ENCODE assay signal across 22 cellular contexts in genomic region chr11:58784995-58785394, GRCh38. TPM values are rescaled to one million over a fixed set of nuclear protein-coding genes. Genes with fewer than 3 reads are reported as not detected.
DNase-seq lines count a peak whose midpoint lies in the region; ATAC-seq and TF ChIP-seq lines count a peak whose summit lies in the region.
"Had no signal": no experiment of that assay in that cellular context is flagged by ENCODE, and none has a peak within 500 bp of the region (broad histone marks: within the 10 kb centered on the region; RNA-seq: fewer than 3 reads in every experiment).

No MANE protein-coding gene starts in this region.

- no peak overlapping the region for H3K27ac ChIP-seq in MM.1S (ENCODE audit: low read length)
- H3K27ac ChIP-seq in brain microvascular endothelial cell: no peak overlapping the region
- H3K27ac ChIP-seq in neuronal stem cell (replicated peaks; ENCODE audit: low read length): no peak overlapping the region
- no peak overlapping the region for H3K27ac ChIP-seq in effector memory CD4-positive, alpha-beta T cell (ENCODE audit: insufficient read depth, low read length, poor library complexity, severe bottlenecking)
- H3K27ac ChIP-seq: body of pancreas, colonic mucosa, left ventricle myocardium inferior had no signal

- H4K91ac ChIP-seq in neuronal stem cell (ENCODE audit: low read depth, low read length, poor library complexity): no peak overlapping the region

- H2AFZ ChIP-seq in MM.1S (ENCODE audit: low read length): no peak overlapping the region
- no peak overlapping the region for H2AFZ ChIP-seq in neuronal stem cell (ENCODE audit: low read length)

- H2BK15ac ChIP-seq in neuronal stem cell (ENCODE audit: low read length): no peak overlapping the region

- H3F3A ChIP-seq in MM.1S (ENCODE audit: insufficient read depth, low read length): no peaks in the 10 kb centered on the region

- H3K27me3 ChIP-seq in MM.1S (replicated peaks; ENCODE audit: insufficient read depth, low read length): no peaks in the 10 kb centered on the region
- H3K27me3 ChIP-seq in brain microvascular endothelial cell (replicated peaks): no peaks in the 10 kb centered on the region
- H3K27me3 ChIP-seq in neuronal stem cell (ENCODE audit: control insufficient read depth in 3 of 3, insufficient read depth in 3 of 3, low read depth in 1 of 3, low read length in 3 of 3): no peaks in the 10 kb centered on the region
- no peaks in the 10 kb centered on the region for H3K27me3 ChIP-seq in effector memory CD4-positive, alpha-beta T cell (replicated peaks; ENCODE audit: control insufficient read depth, insufficient read depth, low read length, poor library complexity, severe bottlenecking)
- H3K27me3 ChIP-seq: body of pancreas, colonic mucosa had no signal

- H3K9me2 ChIP-seq in MM.1S (replicated peaks; ENCODE audit: insufficient read depth, low read length): no peaks in the 10 kb centered on the region

- no peaks in the 10 kb centered on the region for H3K36me3 ChIP-seq in MM.1S (replicated peaks; ENCODE audit: insufficient read depth, low read length)
- H3K36me3 ChIP-seq in brain microvascular endothelial cell (replicated peaks): no peaks in the 10 kb centered on the region
- H3K36me3 ChIP-seq in neuronal stem cell (replicated peaks in 1 of 2; ENCODE audit: control insufficient read depth in 2 of 2, insufficient read depth in 2 of 2, low read length in 2 of 2): no peaks in the 10 kb centered on the region
- no peaks in the 10 kb centered on the region for H3K36me3 ChIP-seq in effector memory CD4-positive, alpha-beta T cell (ENCODE audit: control insufficient read depth, insufficient read depth, low read length)
- H3K36me3 ChIP-seq: colonic mucosa, left ventricle myocardium inferior had no signal

- H3K9ac ChIP-seq in MM.1S (ENCODE audit: low read length) (no peak overlapping the region), neuronal stem cell (ENCODE audit: low read depth, low read length, poor library complexity) (no peak overlapping the region)

- in situ Hi-C loops in brain microvascular endothelial cell (cut with HindIII; ENCODE audit: low pct_ligation_motif_present, low sequenced_read_pairs): no loop called here

- DNase-seq in MM.1S: no peak
- DNase-seq in brain microvascular endothelial cell: no peak
- DNase-seq in myocyte (ENCODE audit: low read depth): peak; percentile 2
- DNase-seq in neuronal stem cell (ENCODE audit: low spot score): no peak
- DNase-seq in effector memory CD4-positive, alpha-beta T cell: no peak
- DNase-seq: activated CD4-positive, alpha-beta T cell treated with anti-CD3 and anti-CD28 coated beads for 36 hours; body of pancreas; colonic mucosa; COR-L47; EL; foreskin fibroblast; left ventricle myocardium inferior; mucosa of descending colon; NCI-H1417; NCI-H526; stimulated activated CD4-positive, alpha-beta T cell treated with anti-CD3 and anti-CD28 coated beads, Interleukin-4, amount 100 ng/mL, for 4 hours; T-helper 1 cell had no signal

- no peaks in the 10 kb centered on the region for H3K79me1 ChIP-seq in neuronal stem cell (ENCODE audit: low read depth, low read length)

- TF ChIP-seq CTCF in GM12872 (IDR thresholded peaks at IDR 0.05; ENCODE audit: insufficient read depth, low read depth, low read length) (peak; percentile 27; the same call in 1 of the 3 replicates), MM.1S (IDR thresholded peaks at IDR 0.05; ENCODE audit: low read length) (peak; percentile 38), brain microvascular endothelial cell (IDR thresholded peaks at IDR 0.05; ENCODE audit: low read depth, low read length, missing control alignments) (peak; percentile 9)

- no peaks in the 10 kb centered on the region for H3K79me2 ChIP-seq in MM.1S (ENCODE audit: low read length)

- H3K18ac ChIP-seq in neuronal stem cell (ENCODE audit: low read length): no peak overlapping the region

- no peak overlapping the region for H3K23ac ChIP-seq in neuronal stem cell (ENCODE audit: low read depth, low read length, poor library complexity)

- H3K14ac ChIP-seq in neuronal stem cell (ENCODE audit: low read length): no peak overlapping the region

- no peak for ATAC-seq in HG03196 (IDR thresholded peaks at IDR 0.05; ENCODE audit: unreplicated experiment)
- ATAC-seq: activated CD4-positive, alpha-beta T cell treated with anti-CD3 and anti-CD28 coated beads for 36 hours; activated T-helper 17 cell treated with anti-CD3 and anti-CD28 coated beads, Interleukin-2, amount 50 U/mL, for 72 hours; body of pancreas; mucosa of descending colon had no signal

- H4K20me1 ChIP-seq in MM.1S (ENCODE audit: insufficient read depth, low read length): no peaks in the 10 kb centered on the region

- H2BK5ac ChIP-seq in neuronal stem cell (ENCODE audit: low read length): no peak overlapping the region

- H3K4me1 ChIP-seq in MM.1S (ENCODE audit: low read length) (no peaks in the 10 kb centered on the region), neuronal stem cell (ENCODE audit: control insufficient read depth in 2 of 2, insufficient read depth in 1 of 2, low read depth in 1 of 2, low read length in 2 of 2) (no peaks in the 10 kb centered on the region)
- H3K4me1 ChIP-seq in effector memory CD4-positive, alpha-beta T cell (ENCODE audit: control insufficient read depth, insufficient read depth, low read length, poor library complexity, severe bottlenecking): no peaks in the 10 kb centered on the region
- H3K4me1 ChIP-seq: colonic mucosa, left ventricle myocardium inferior had no signal

- no peaks in the 10 kb centered on the region for H3K9me3 ChIP-seq in MM.1S (replicated peaks; ENCODE audit: insufficient read depth, low read length)
- H3K9me3 ChIP-seq in neuronal stem cell (replicated peaks in 1 of 2; ENCODE audit: control insufficient read depth in 2 of 2, insufficient read depth in 1 of 2, low read depth in 1 of 2, low read length in 2 of 2): peaks cover 0 to 1% of the 10 kb centered on the region in 2 donors
- no peaks in the 10 kb centered on the region for H3K9me3 ChIP-seq in effector memory CD4-positive, alpha-beta T cell (ENCODE audit: control insufficient read depth, low read length)
- H3K9me3 ChIP-seq: body of pancreas, colonic mucosa, left ventricle myocardium inferior, mucosa of descending colon had no signal

- no peak overlapping the region for H4K8ac ChIP-seq in neuronal stem cell (ENCODE audit: low read depth, low read length)

- H2BK12ac ChIP-seq in neuronal stem cell (ENCODE audit: low read length): no peak overlapping the region

- H3K4me2 ChIP-seq in MM.1S (ENCODE audit: low read depth, low read length) (no peak overlapping the region), neuronal stem cell (ENCODE audit: insufficient read depth, low read length, poor library complexity, severe bottlenecking) (no peak overlapping the region)

- no peak overlapping the region for H2AK5ac ChIP-seq in neuronal stem cell (ENCODE audit: low read depth, low read length)

- no peak overlapping the region for H3K4ac ChIP-seq in neuronal stem cell (ENCODE audit: low read length)

- H3K4me3 ChIP-seq in MM.1S (ENCODE audit: low read length): no peak overlapping the region
- no peak overlapping the region for H3K4me3 ChIP-seq in brain microvascular endothelial cell (ENCODE audit: low read depth, low read length)
- H3K4me3 ChIP-seq in neuronal stem cell (ENCODE audit: low read length in 2 of 2): no peak overlapping the region
- no peak overlapping the region for H3K4me3 ChIP-seq in effector memory CD4-positive, alpha-beta T cell (ENCODE audit: insufficient read depth, low read depth, low read length, poor library complexity, severe bottlenecking)
- H3K4me3 ChIP-seq: body of pancreas, colonic mucosa, left ventricle myocardium inferior, mucosa of descending colon had no signal

- H2BK120ac ChIP-seq in neuronal stem cell (ENCODE audit: low read depth, low read length): no peak overlapping the region

RNA-seq across cellular contexts. Expression of gene GLYAT, which starts 53.3 kb away (rescaled TPM):
- not detected in 2 replicates for total RNA-seq in myocyte
- polyA plus RNA-seq in myocyte (2012): 0.10 TPM
- polyA plus RNA-seq in neuronal stem cell (2013, experiment 1 of 2): 0.26 TPM
- polyA plus RNA-seq in neuronal stem cell (2013, experiment 2 of 2): 0.14 TPM
- total RNA-seq: activated CD4-positive, alpha-beta T cell treated with anti-CD3 and anti-CD28 coated beads for 36 hours; colonic mucosa; left ventricle myocardium inferior; mucosa of descending colon; ureter had no signal

RNA-seq across cellular contexts. Expression of gene GLYATL2, which starts 59.5 kb away (rescaled TPM):
- 0.35 TPM in 1 of 2 replicates, not detected in the other for total RNA-seq in myocyte
- 0.05 TPM for polyA plus RNA-seq in myocyte (2012)
- 1.8 TPM for polyA plus RNA-seq in neuronal stem cell (2013, experiment 1 of 2)
- polyA plus RNA-seq in neuronal stem cell (2013, experiment 2 of 2): 2.4 TPM
- total RNA-seq: activated CD4-positive, alpha-beta T cell treated with anti-CD3 and anti-CD28 coated beads for 36 hours; activated T-helper 17 cell treated with anti-CD3 and anti-CD28 coated beads, Interleukin-2, amount 50 U/mL, for 72 hours; body of pancreas; mucosa of descending colon; subcutaneous adipose tissue; ureter had no signal
